ENCODE assay signal across 9 cellular contexts in the genomic region with DNA sequence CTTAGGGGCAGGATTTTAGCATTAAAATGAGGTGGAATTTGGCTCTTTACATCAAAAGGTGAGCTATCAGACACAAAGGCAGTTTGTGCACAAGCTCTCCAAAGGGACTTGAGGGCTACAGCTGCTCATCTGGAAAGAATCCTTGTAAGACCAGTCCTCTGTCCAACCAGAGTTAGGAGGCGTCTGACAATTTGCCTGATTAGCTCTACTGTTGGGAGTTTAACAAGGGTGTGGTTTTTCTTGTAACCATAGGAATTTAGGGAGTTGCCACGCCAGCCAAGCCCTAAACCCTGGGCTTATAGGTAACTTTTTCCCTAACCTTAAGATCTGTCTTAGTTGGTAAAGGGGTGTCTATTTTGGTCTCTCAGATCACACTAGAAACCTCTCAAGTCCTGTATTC. TPM values are rescaled to one million over a fixed set of nuclear protein-coding genes. Genes with fewer than 3 reads are reported as not detected.
A peak's percentile ranks its signal among the peaks of the same experiment; 100 is the strongest.
DNase-seq lines count a peak whose midpoint lies in the region; ATAC-seq, FAIRE-seq and TF ChIP-seq lines count a peak whose summit lies in the region.
"Not testable (repeated sequence)": the region's sequence is repeated elsewhere in the genome, so short reads cannot be mapped to it uniquely, and the experiment has no call there.
"Had no signal": no experiment of that assay in that cellular context is flagged by ENCODE, and none has a peak within 500 bp of the region (broad histone marks: within the 10 kb centered on the region; RNA-seq: fewer than 3 reads in every experiment).

No MANE protein-coding gene starts in this region.

- not testable (repeated sequence) for H3K4me3 ChIP-seq in K562; epithelial cell of esophagus (ENCODE audit: low read length); mucosa of descending colon

- in situ Hi-C loops in K562 (cut with MboI), result not testable (repeated sequence)

- POLR2A ChIA-PET in K562 (lab: Yijun Ruan, JAX), result not testable (repeated sequence)

- TF ChIP-seq EP300 in K562 (IDR thresholded peaks at IDR 0.05; ENCODE audit: low read length), result not testable (repeated sequence)

- not testable (repeated sequence) for H2AFZ ChIP-seq in K562 (ENCODE audit: low read depth, low read length)

- not testable (repeated sequence) for H3K27me3 ChIP-seq in K562 (ENCODE audit: control insufficient read depth in 2 of 2, insufficient read depth in 2 of 2, low read length in 2 of 2); foreskin keratinocyte

- not testable (repeated sequence) for H3K9me1 ChIP-seq in K562 (ENCODE audit: control insufficient read depth, insufficient read depth, low read length)

- DNase-seq in Calu3 (peak; percentile 31), M059J (ENCODE audit: low read depth) (peak; percentile 37), SW480 (ENCODE audit: low spot score) (peak; percentile 47), K562 (ENCODE audit: extremely low read depth in 1 of 4, low spot score in 3 of 4) (peak in 1 of 4 experiments; percentile 10), epithelial cell of esophagus (ENCODE audit: low read depth) (peak; percentile 62), foreskin keratinocyte (peak; percentile 24 to 64)
- not testable (repeated sequence) for DNase-seq in mucosa of descending colon

- H3K4me1 Mint-ChIP-seq in Calu3 (ENCODE audit: low read depth, unreplicated experiment), result peaks cover 14% of the 10 kb centered on the region

- H3K27me3 Mint-ChIP-seq in Calu3 (ENCODE audit: unreplicated experiment), result not testable (repeated sequence)

- H3K36me3 ChIP-seq in K562 (ENCODE audit: control insufficient read depth, insufficient read depth, low read length); mucosa of descending colon (ENCODE audit: low read depth): not testable (repeated sequence)

- H3K4me2 ChIP-seq in K562 (ENCODE audit: insufficient read depth, low read length), result not testable (repeated sequence)

- not testable (repeated sequence) for H3K27ac Mint-ChIP-seq in Calu3 (ENCODE audit: unreplicated experiment)

- not testable (repeated sequence) for H3K4me3 Mint-ChIP-seq in Calu3 (ENCODE audit: low read depth, unreplicated experiment)

- not testable (repeated sequence) for H3K36me3 Mint-ChIP-seq in Calu3 (ENCODE audit: insufficient read depth, unreplicated experiment)

- not testable (repeated sequence) for H4K20me1 ChIP-seq in K562 (replicated peaks; ENCODE audit: control insufficient read depth, insufficient read depth, low read length)

- ATAC-seq in K562, result peak; percentile 45; the same call in 2 of the 3 replicates
- ATAC-seq in foreskin keratinocyte, result peak; percentile 27
- peak; percentile 84 for ATAC-seq in mucosa of descending colon

- TF ChIP-seq RAD21 in K562 (CRISPR knock-in tag; conservative IDR thresholded peaks at IDR 0.05 in 1 of 2, IDR thresholded peaks at IDR 0.05 in 1 of 2), result not testable (repeated sequence)

- not testable (repeated sequence) for H3K79me2 ChIP-seq in K562 (ENCODE audit: control insufficient read depth, insufficient read depth, low read length)

- TF ChIP-seq CTCF in Calu3 (IDR thresholded peaks at IDR 0.05; ENCODE audit: unreplicated experiment); K562 (IDR thresholded peaks at IDR 0.05 in 2 of 3, conservative IDR thresholded peaks at IDR 0.05 in 1 of 3; ENCODE audit: insufficient read depth in 2 of 3, low read depth in 1 of 3, low read length in 3 of 3); epithelial cell of esophagus (IDR thresholded peaks at IDR 0.05; ENCODE audit: insufficient read depth, low read depth, low read length, missing control alignments); foreskin keratinocyte (conservative IDR thresholded peaks at IDR 0.05); mucosa of descending colon (IDR thresholded peaks at IDR 0.05): not testable (repeated sequence)

- not testable (repeated sequence) for FAIRE-seq in K562 (lab: Jason Lieb, UNC)

- not testable (repeated sequence) for BruUV-seq in Calu3 (replicated peaks; lab: Mats Ljungman, UMichigan); K562 (replicated peaks; lab: Mats Ljungman, UMichigan)

- not testable (repeated sequence) for H3K9ac ChIP-seq in K562 (ENCODE audit: insufficient read depth in 1 of 2, low read depth in 2 of 2, low read length in 2 of 2)

- intact Hi-C loops in Calu3 (cut with micrococcal nuclease; ENCODE audit: unreplicated experiment); K562 (cut with micrococcal nuclease); mucosa of descending colon (cut with DNase I, micrococcal nuclease): not testable (repeated sequence)

- not testable (repeated sequence) for H3K27ac ChIP-seq in K562 (ENCODE audit: extremely low read depth, low read depth, low read length); foreskin keratinocyte

- CTCF ChIA-PET in Calu3 (lab: Charles Lee); K562 (lab: Yijun Ruan, JAX; ENCODE audit: low intra/inter-chr PET ratio): not testable (repeated sequence)

- not testable (repeated sequence) for H3K4me1 ChIP-seq in K562 (replicated peaks in 1 of 2; ENCODE audit: control insufficient read depth in 2 of 2, insufficient read depth in 2 of 2, low read length in 2 of 2); foreskin keratinocyte; mucosa of descending colon (ENCODE audit: low read depth)

- H3K9me3 ChIP-seq in K562 (replicated peaks; ENCODE audit: control insufficient read depth, insufficient read depth, low read depth, low read length); mucosa of descending colon: not testable (repeated sequence)

- not testable (repeated sequence) for H3K9me3 Mint-ChIP-seq in Calu3 (ENCODE audit: low read depth, unreplicated experiment)

- 19% methylated on average over 2 of the region's 2 CpGs for WGBS in K562 (ENCODE audit: insufficient coverage, low coverage, missing lambda C conversion rate)

- not testable (repeated sequence) for TF ChIP-seq POLR2A in K562 (conservative IDR thresholded peaks at IDR 0.05)

RNA-seq across cellular contexts. Expression of a gene that starts 55.0 kb away (rescaled TPM):
- total RNA-seq in Calu3 (2022), result 1.7 and 2.3 TPM in 2 replicates
- 0.05 and 2.2 TPM in 2 replicates for total RNA-seq in M059J (2014; rRNA removed; shearing (Covaris generic))
- total RNA-seq in K562 (2011; cell fraction: chromatin; rRNA removed; ENCODE audit: low replicate concordance), result 0.19 and 0.77 TPM in 2 replicates
- total RNA-seq in K562 (2011; cell fraction: nucleolus; rRNA removed), result not detected in 2 replicates
- 0.53 and 0.59 TPM in 2 replicates for total RNA-seq in K562 (2011; cell fraction: nucleoplasm; rRNA removed)
- total RNA-seq in K562 (2014; rRNA removed), result not detected in 2 replicates
- total RNA-seq in K562 (2014; rRNA removed; fragmentation: Illumina TruSeq; extraction: Trizol), result 0.16 TPM in 1 of 2 replicates, not detected in the other
- total RNA-seq in K562 (2015; rRNA removed; fragmentation: Illumina TruSeq; extraction: Trizol), result 0.15 and 0.18 TPM in 2 replicates
- total RNA-seq in K562 (2021), result not detected in 2 replicates
- 0.14 and 0.20 TPM in 2 replicates for polyA plus RNA-seq in K562 (2011; rRNA removed)
- not detected in 2 replicates for polyA plus RNA-seq in K562 (2011; cell fraction: cytosol; rRNA removed)
- polyA plus RNA-seq in K562 (2011; cell fraction: nucleus; rRNA removed), result 0.27 and 0.37 TPM in 2 replicates
- 0.16 and 0.28 TPM in 2 replicates for polyA plus RNA-seq in K562 (2012)
- 0.10 TPM in 1 of 2 replicates, not detected in the other for polyA plus RNA-seq in K562 (2014; fragmentation: Illumina TruSeq; extraction: Trizol)
- under 1 TPM in 1 of 2 experiments, not detected in 1; 0.07 TPM for polyA plus RNA-seq in K562 (2014; fragmentation: Nextera tagmentation; extraction: Ambion mirVana)
- not detected in 2 replicates for polyA plus RNA-seq in K562 (2014; rRNA removed)
- polyA minus RNA-seq in K562 (2011; rRNA and poly(A)+ RNA removed), result 0.18 TPM in 1 of 2 replicates, not detected in the other
- not detected in 2 replicates for polyA minus RNA-seq in K562 (2011; cell fraction: cytosol; rRNA and poly(A)+ RNA removed)
- 0.13 TPM in 1 of 2 replicates, not detected in the other for polyA minus RNA-seq in K562 (2011; cell fraction: nucleus; rRNA and poly(A)+ RNA removed)
- 0.24 TPM in 1 of 2 replicates, not detected in the other for total RNA-seq in foreskin keratinocyte
- 0.11 TPM in 1 of 2 replicates, not detected in the other for polyA plus RNA-seq in foreskin keratinocyte
- 1 to 10 TPM in 2 of 3 donors, not detected in 1; 2.7 to 5.0 TPM for total RNA-seq in mucosa of descending colon
- total RNA-seq: CD4-positive, CD25-positive, alpha-beta regulatory T cell; H7 had no signal

Comparison
In these comparisons a context has a peak if more than half of its experiments do, and no peak if none do; other contexts are left out.
1. ATAC-seq: peak in every context shown above with its lines; median percentile 84 in mucosa of descending colon; 45 in K562; 27 in foreskin keratinocyte.